18 cellular contexts compared by ENCODE assay signal in genomic region chr11:40679276-40679675, GRCh38.
DNase-seq lines count a peak whose midpoint lies in the region; ATAC-seq, FAIRE-seq and TF ChIP-seq lines count a peak whose summit lies in the region.
"Had no signal": no experiment of that assay in that cellular context is flagged by ENCODE, and none has a peak within 500 bp of the region (broad histone marks: within the 10 kb centered on the region; RNA-seq: fewer than 3 reads in every experiment).

No MANE protein-coding gene starts in this region.

- no peak overlapping the region for H4K8ac ChIP-seq in H1 (ENCODE audit: extremely low read depth, insufficient read depth, low read length)

- no peaks in the 10 kb centered on the region for H3K79me2 ChIP-seq in H1 (ENCODE audit: control insufficient read depth in 1 of 2, insufficient read depth in 2 of 2, low read length in 2 of 2)
- H3K79me2 ChIP-seq in Karpas-422 (ENCODE audit: low read length), result no peaks in the 10 kb centered on the region

- no peak overlapping the region for H3K14ac ChIP-seq in H1 (ENCODE audit: insufficient read length)

- DNase-seq in ELF-1 (ENCODE audit: low read depth, low spot score), result peak; percentile 61
- no peak for DNase-seq in H1 (ENCODE audit: low read depth in 1 of 2, low spot score in 2 of 2)
- peak; percentile 54 for DNase-seq in islet precursor cell
- no peak for DNase-seq in retina
- no peak for DNase-seq in Karpas-422
- no peak for DNase-seq in MG63
- DNase-seq: AML-193; Caco-2; CD4-positive, alpha-beta T cell; GF-D8; HCEC 1CT had no signal

- no peak overlapping the region for H3K56ac ChIP-seq in H1 (replicated peaks; ENCODE audit: insufficient read length, low read depth, low read length)

- no peaks in the 10 kb centered on the region for H3K9me2 ChIP-seq in Karpas-422 (replicated peaks; ENCODE audit: insufficient read depth, low read length)

- 63% methylated on average over 3 of the region's 3 CpGs; no CpG with 5 or more reads in 1 of the 2 experiments for WGBS in H1 (ENCODE audit: extremely low coverage in 1 of 2, insufficient coverage in 1 of 2, insufficient read length in 1 of 2, insufficient replicate concordance in 2 of 2, low coverage in 1 of 2, low lambda C conversion rate in 2 of 2, missing lambda C conversion rate in 1 of 2), 2 experiments

- peak overlapping the region; percentile 88 for H2BK120ac ChIP-seq in H1 (replicated peaks; ENCODE audit: low read depth, low read length)

- H3K27me3 ChIP-seq in HUES6 (ENCODE audit: control insufficient read depth, insufficient read depth, low read length) (no peaks in the 10 kb centered on the region), H1 (replicated peaks in 1 of 4; ENCODE audit: control insufficient read depth in 3 of 4, extremely low read depth in 1 of 4, insufficient read depth in 3 of 4, low read length in 3 of 4) (no peaks in the 10 kb centered on the region), Karpas-422 (ENCODE audit: low read length) (no peaks in the 10 kb centered on the region), MG63 (no peaks in the 10 kb centered on the region)

- TF ChIP-seq RAD21 in H1 (IDR thresholded peaks at IDR 0.05 in 1 of 2, conservative IDR thresholded peaks at IDR 0.05 in 1 of 2; ENCODE audit: low read depth in 2 of 2, low read length in 2 of 2), result no peak

- H4K91ac ChIP-seq in H1 (replicated peaks; ENCODE audit: insufficient read length, low read length), result no peak overlapping the region

- no peak for TF ChIP-seq POLR2A in H1 (IDR thresholded peaks at IDR 0.05; ENCODE audit: control extremely low read depth in 1 of 2, low read depth in 2 of 2, low read length in 2 of 2)

- H2AK5ac ChIP-seq in H1 (ENCODE audit: low read depth, low read length), result no peak overlapping the region

- H3K4me3 ChIP-seq in HUES6 (ENCODE audit: low read depth, low read length), result 0 out of 2 replicates have a peak overlapping the region, but pooled peaks have one; percentile 4
- no peak overlapping the region; a peak in 1 of 8 replicates for H3K4me3 ChIP-seq in H1 (ENCODE audit: extremely low read depth in 1 of 4, insufficient read depth in 2 of 4, low read depth in 3 of 4, low read length in 4 of 4)
- H3K4me3 ChIP-seq in Karpas-422 (ENCODE audit: low read length), result no peak overlapping the region
- H3K4me3 ChIP-seq in MG63, result no peak overlapping the region
- H3K4me3 ChIP-seq: A549 had no signal

- no peak overlapping the region for H2BK15ac ChIP-seq in H1 (ENCODE audit: low read length)

- H2BK12ac ChIP-seq in H1 (ENCODE audit: low read depth, low read length), result peak overlapping the region; percentile 89; the same call in 1 of the 2 replicates

- H3K79me1 ChIP-seq in H1 (ENCODE audit: low read depth, low read length), result no peaks in the 10 kb centered on the region

- no peaks in the 10 kb centered on the region for H4K20me1 ChIP-seq in H1 (replicated peaks in 1 of 2; ENCODE audit: control insufficient read depth in 1 of 2, insufficient read depth in 2 of 2, low read length in 2 of 2)
- H4K20me1 ChIP-seq in Karpas-422 (ENCODE audit: insufficient read depth, low read depth, low read length), result no peaks in the 10 kb centered on the region

- H3K9ac ChIP-seq in HUES6 (ENCODE audit: low read length) (no peak overlapping the region), H1 (replicated peaks in 1 of 4; ENCODE audit: extremely low read depth in 1 of 4, low read depth in 3 of 4, low read length in 3 of 4) (no peak overlapping the region), Karpas-422 (ENCODE audit: low read length) (no peak overlapping the region)

- H3K27ac ChIP-seq in HUES6 (ENCODE audit: low read depth, low read length) (peak overlapping the region; percentile 47), H1 (ENCODE audit: low read depth, low read length) (peak overlapping the region; percentile 77; the same call in 1 of the 2 replicates), Karpas-422 (ENCODE audit: low read length) (no peak overlapping the region)
- H3K27ac ChIP-seq: 22Rv1, A549, C4-2B, HL-60 had no signal

- FAIRE-seq in H1 (lab: Jason Lieb, UNC), result no peak
- FAIRE-seq: A549, D721Med had no signal

- 0 out of 3 replicates have a peak, but pooled peaks of 1 of the 2 experiments have one; percentile 36 for TF ChIP-seq EP300 in H1 (IDR thresholded peaks at IDR 0.05; ENCODE audit: borderline replicate concordance in 1 of 2, low read depth in 2 of 2, low read length in 2 of 2)

- peaks cover 16% of the 10 kb centered on the region for H3K4me1 ChIP-seq in HUES6 (ENCODE audit: control insufficient read depth, insufficient read depth, low read length)
- peaks cover 3 to 5% (median 4%) of the 10 kb centered on the region in 4 experiments; a peak in 4 of 7 replicates for H3K4me1 ChIP-seq in H1 (replicated peaks in 1 of 4; ENCODE audit: control insufficient read depth in 3 of 4, insufficient read depth in 4 of 4, low read length in 3 of 4)
- H3K4me1 ChIP-seq in Karpas-422 (ENCODE audit: low read length), result no peaks in the 10 kb centered on the region
- H3K4me1 ChIP-seq: A549, Caco-2 had no signal

- H3K4ac ChIP-seq in H1 (replicated peaks; ENCODE audit: insufficient read length, low read depth, low read length), result no peak overlapping the region

- no peak overlapping the region; the same call in 1 of the 2 replicates for H2AFZ ChIP-seq in H1 (ENCODE audit: low read length)
- H2AFZ ChIP-seq in Karpas-422 (ENCODE audit: low read length), result no peak overlapping the region

- H2BK20ac ChIP-seq in H1 (ENCODE audit: low read length), result peak overlapping the region; percentile 76; the same call in 1 of the 2 replicates

- peak overlapping the region; percentile 80 for H3K18ac ChIP-seq in H1 (ENCODE audit: extremely low read depth, low read length)

- peak overlapping the region; percentile 90; the same call in 1 of the 2 replicates for H2BK5ac ChIP-seq in H1 (ENCODE audit: low read depth, low read length)

- POLR2A ChIA-PET in H1 (lab: Charles Lee; ENCODE audit: partially characterized antibody), result no interaction called here

- peak overlapping the region; percentile 23 for H4K5ac ChIP-seq in H1 (ENCODE audit: insufficient read length, low read depth, low read length)

- no peak for ATAC-seq in GM21360 (IDR thresholded peaks at IDR 0.05; ENCODE audit: unreplicated experiment)
- ATAC-seq: A549 had no signal

- no peak for TF ChIP-seq CTCF in H1 (IDR thresholded peaks at IDR 0.05; ENCODE audit: control extremely low read depth in 1 of 3, insufficient read depth in 1 of 3, low read depth in 1 of 3, low read length in 3 of 3)

- peak overlapping the region; percentile 27 to 32; a peak in 2 of 4 replicates for H3K4me2 ChIP-seq in H1 (ENCODE audit: insufficient read depth in 1 of 2, low read depth in 2 of 2, low read length in 2 of 2)
- no peak overlapping the region for H3K4me2 ChIP-seq in Karpas-422 (ENCODE audit: low read depth, low read length, poor library complexity, severe bottlenecking)
- H3K4me2 ChIP-seq: A549 had no signal

- H3K23ac ChIP-seq in H1 (ENCODE audit: insufficient read length), result no peak overlapping the region

- H3K23me2 ChIP-seq in H1 (ENCODE audit: low read depth, low read length), result no peaks in the 10 kb centered on the region

- H3K9me3 ChIP-seq in HUES6 (ENCODE audit: control insufficient read depth, insufficient read depth, low read depth, low read length) (peaks cover 6% of the 10 kb centered on the region; the same call in 1 of the 2 replicates), H1 (ENCODE audit: insufficient read depth in 2 of 2, low read depth in 1 of 2, low read length in 1 of 2) (0 out of 4 replicates have a peak, but pooled peaks cover 0 to 2% of the 10 kb centered on the region in 2 experiments), Karpas-422 (ENCODE audit: low read length) (peaks cover 24% of the 10 kb centered on the region), MG63 (peaks cover 4% of the 10 kb centered on the region)
- H3K9me3 ChIP-seq: A549, Caco-2 had no signal

- CTCF ChIA-PET in H1 (lab: Charles Lee; ENCODE audit: partially characterized antibody), result interaction anchor here (0.7 kb wide), 1 partner anchor 255 kb away, joined by 3 read pairs; no protein-coding TSS in a partner anchor

- H3K36me3 ChIP-seq in HUES6 (ENCODE audit: control insufficient read depth, insufficient read depth, low read length), result no peaks in the 10 kb centered on the region
- no peaks in the 10 kb centered on the region for H3K36me3 ChIP-seq in H1 (ENCODE audit: control insufficient read depth in 2 of 4, insufficient read depth in 4 of 4, low read length in 3 of 4)
- no peaks in the 10 kb centered on the region for H3K36me3 ChIP-seq in Karpas-422 (ENCODE audit: insufficient read depth, low read length)
- no peaks in the 10 kb centered on the region for H3K36me3 ChIP-seq in MG63

TF ChIP-seq in H1, 55 proteins besides CTCF, POLR2A, EP300 and RAD21:
- TF ChIP-seq TEAD4 (IDR thresholded peaks at IDR 0.05; ENCODE audit: low read depth, low read length), result peak; percentile 21; the same call in 1 of the 2 replicates
- no peak for TF ChIP-seq RFX5 (IDR thresholded peaks at IDR 0.05; ENCODE audit: borderline replicate concordance, low read depth, low read length)
- TF ChIP-seq EGR1 (IDR thresholded peaks at IDR 0.05; ENCODE audit: borderline replicate concordance, low read depth, low read length), result no peak
- no peak for TF ChIP-seq ZNF274 (IDR thresholded peaks at IDR 0.05; ENCODE audit: borderline replicate concordance, extremely low read depth, low read length)
- no peak for TF ChIP-seq ATF2 (IDR thresholded peaks at IDR 0.05; ENCODE audit: low read length)
- no peak for TF ChIP-seq MAX (IDR thresholded peaks at IDR 0.05)
- no peak for TF ChIP-seq FOSL1 (IDR thresholded peaks at IDR 0.05; ENCODE audit: insufficient read depth, low read depth, low read length)
- TF ChIP-seq CTBP2 (IDR thresholded peaks at IDR 0.05; ENCODE audit: borderline replicate concordance, insufficient read depth, insufficient read length, low read length), result no peak
- 0 out of 2 replicates have a peak, but pooled peaks have one; percentile 79 for TF ChIP-seq TCF12 (IDR thresholded peaks at IDR 0.05; ENCODE audit: low read depth, low read length)
- no peak for TF ChIP-seq CHD2 (IDR thresholded peaks at IDR 0.05; ENCODE audit: low read length)
- no peak for TF ChIP-seq BCL11A (IDR thresholded peaks at IDR 0.05; ENCODE audit: low read depth in 2 of 2, low read length in 2 of 2)

Comparison
In these comparisons a context has a peak if more than half of its experiments do, and no peak if none do; other contexts are left out.
1. DNase-seq: peak in ELF-1 (single experiment) and islet precursor cell (single experiment); none in H1 (0 of 2), retina (single experiment), Karpas-422 (single experiment) and MG63 (single experiment).